ENCODE assay signal across 8 cellular contexts in genomic region chr17:47188266-47188665, GRCh38. TPM values are rescaled to one million over a fixed set of nuclear protein-coding genes. Genes with fewer than 3 reads are reported as not detected.
A peak's percentile ranks its signal among the peaks of the same experiment; 100 is the strongest.
DNase-seq lines count a peak whose midpoint lies in the region; ATAC-seq and TF ChIP-seq lines count a peak whose summit lies in the region.

No MANE protein-coding gene starts in this region.

- H2AFZ ChIP-seq in parathyroid adenoma: peak overlapping the region; percentile 95

- peak overlapping the region; percentile 89 for H3K27ac Mint-ChIP-seq in CD4-positive, alpha-beta T cell
- H3K27ac Mint-ChIP-seq in activated CD4-positive, alpha-beta memory T cell treated with anti-CD3 and anti-CD28 coated beads for 36 hours: peak overlapping the region; percentile 90

- POLR2A ChIA-PET in CD4-positive, alpha-beta T cell (lab: Charles Lee): interaction anchor here (0.6 to 6.3 kb wide), 3 partner anchors 17 to 461 kb away, joined by 3 to 68 read pairs (median 6); partner anchors contain the start of gene KPNB1
- POLR2A ChIA-PET in activated CD4-positive, alpha-beta memory T cell treated with anti-CD3 and anti-CD28 coated beads for 36 hours (lab: Charles Lee): interaction anchor here (0.8 kb wide), 1 partner anchor 13 kb away, joined by 3 read pairs; no protein-coding TSS in a partner anchor

- peaks cover 28% of the 10 kb centered on the region for H3K79me2 ChIP-seq in parathyroid adenoma

- H3K4me3 ChIP-seq in foreskin fibroblast (ENCODE audit: low read depth in 1 of 2, low read length in 2 of 2): peak overlapping the region; percentile 70 to 98
- H3K4me3 ChIP-seq in parathyroid adenoma (ENCODE audit: low read depth, low read length): peak overlapping the region; percentile 84

- H3K4me2 ChIP-seq in parathyroid adenoma (ENCODE audit: low read length): peak overlapping the region; percentile 78

- peak overlapping the region; percentile 79 for H3K27ac ChIP-seq in CD4-positive, alpha-beta T cell (ENCODE audit: low read depth, low read length)
- peak overlapping the region; percentile 86 for H3K27ac ChIP-seq in parathyroid adenoma

- H3K27me3 Mint-ChIP-seq in CD4-positive, alpha-beta T cell: no peaks in the 10 kb centered on the region
- no peaks in the 10 kb centered on the region for H3K27me3 Mint-ChIP-seq in activated CD4-positive, alpha-beta memory T cell treated with anti-CD3 and anti-CD28 coated beads for 36 hours

- H3K27me3 ChIP-seq in CD4-positive, alpha-beta T cell (ENCODE audit: control insufficient read depth, insufficient read depth, low read length): no peaks in the 10 kb centered on the region
- H3K27me3 ChIP-seq in parathyroid adenoma (ENCODE audit: control insufficient read depth, insufficient read depth, low read length): no peaks in the 10 kb centered on the region

- intact Hi-C loops in CD4-positive, alpha-beta T cell (cut with DNase I, micrococcal nuclease): no loop called here
- intact Hi-C loops in activated CD4-positive, alpha-beta memory T cell treated with anti-CD3 and anti-CD28 coated beads for 36 hours (cut with micrococcal nuclease): no loop called here

- no peak for DNase-seq in CD4-positive, alpha-beta T cell
- peak; percentile 33 for DNase-seq in HS-27A (ENCODE audit: low read depth)
- DNase-seq in activated CD4-positive, alpha-beta memory T cell treated with anti-CD3 and anti-CD28 coated beads for 36 hours: peak; percentile 35
- peak; percentile 25 to 59 for DNase-seq in foreskin fibroblast
- no peak for DNase-seq in SW480 (ENCODE audit: low spot score)

- H3K9me3 Mint-ChIP-seq in CD4-positive, alpha-beta T cell: no peaks in the 10 kb centered on the region
- H3K9me3 Mint-ChIP-seq in activated CD4-positive, alpha-beta memory T cell treated with anti-CD3 and anti-CD28 coated beads for 36 hours: no peaks in the 10 kb centered on the region

- CTCF ChIA-PET in CD4-positive, alpha-beta T cell (lab: Charles Lee): interaction anchor here (1.3 kb wide), 1 partner anchor 128 kb away, joined by 3 read pairs; no protein-coding TSS in a partner anchor
- CTCF ChIA-PET in activated CD4-positive, alpha-beta memory T cell treated with anti-CD3 and anti-CD28 coated beads for 36 hours (lab: Charles Lee): interaction anchor here (0.6 to 1.1 kb wide), 2 partner anchors 128 to 246 kb away, joined by 3 read pairs; no protein-coding TSS in a partner anchor

- no peaks in the 10 kb centered on the region for H3K9me3 ChIP-seq in CD4-positive, alpha-beta T cell (ENCODE audit: control insufficient read depth, low read length)
- no peaks in the 10 kb centered on the region for H3K9me3 ChIP-seq in parathyroid adenoma (ENCODE audit: control insufficient read depth, low read length)

- no peak for TF ChIP-seq CTCF in CD4-positive, alpha-beta T cell (IDR thresholded peaks at IDR 0.05)
- TF ChIP-seq CTCF in foreskin fibroblast (IDR thresholded peaks at IDR 0.05; ENCODE audit: low read depth, low read length): no peak
- TF ChIP-seq CTCF in parathyroid adenoma (IDR thresholded peaks at IDR 0.05): no peak

- H3K4me1 Mint-ChIP-seq in CD4-positive, alpha-beta T cell (ENCODE audit: low read depth): peaks cover 67% of the 10 kb centered on the region
- peaks cover 54% of the 10 kb centered on the region for H3K4me1 Mint-ChIP-seq in activated CD4-positive, alpha-beta memory T cell treated with anti-CD3 and anti-CD28 coated beads for 36 hours (ENCODE audit: low read depth)

- H3K4me3 Mint-ChIP-seq in CD4-positive, alpha-beta T cell: peak overlapping the region; percentile 96
- peak overlapping the region; percentile 93 for H3K4me3 Mint-ChIP-seq in activated CD4-positive, alpha-beta memory T cell treated with anti-CD3 and anti-CD28 coated beads for 36 hours

- peaks cover 3% of the 10 kb centered on the region for H3K4me1 ChIP-seq in parathyroid adenoma

- no peak for ATAC-seq in CD4-positive, alpha-beta T cell (ENCODE audit: poor library complexity)
- ATAC-seq in GM19035 (IDR thresholded peaks at IDR 0.05; ENCODE audit: unreplicated experiment): no peak
- no peak for ATAC-seq in HG02798 (IDR thresholded peaks at IDR 0.05; ENCODE audit: poor library complexity, unreplicated experiment)

- no peaks in the 10 kb centered on the region for H3K36me3 ChIP-seq in parathyroid adenoma (ENCODE audit: control insufficient read depth, insufficient read depth, low read length)

- peak overlapping the region; percentile 91 for H3K9ac ChIP-seq in parathyroid adenoma

- H3K36me3 Mint-ChIP-seq in CD4-positive, alpha-beta T cell (ENCODE audit: low read depth): peaks cover 18% of the 10 kb centered on the region
- H3K36me3 Mint-ChIP-seq in activated CD4-positive, alpha-beta memory T cell treated with anti-CD3 and anti-CD28 coated beads for 36 hours: peaks cover 6% of the 10 kb centered on the region

RNA-seq across cellular contexts. Expression of gene CDC27, which starts 0.8 kb away (rescaled TPM):
- total RNA-seq in CD4-positive, alpha-beta T cell: 10 to 100 TPM; 52.5 to 52.8 TPM
- 100 to 1,000 TPM; 113 to 133 TPM for total RNA-seq in activated CD4-positive, alpha-beta memory T cell treated with anti-CD3 and anti-CD28 coated beads for 36 hours

RNA-seq across cellular contexts. Expression of gene MYL4, which starts 20.9 kb away (rescaled TPM):
- not detected for total RNA-seq in CD4-positive, alpha-beta T cell
- not detected for total RNA-seq in activated CD4-positive, alpha-beta memory T cell treated with anti-CD3 and anti-CD28 coated beads for 36 hours

Comparison
In these comparisons a context has a peak if more than half of its experiments do, and no peak if none do; other contexts are left out.
1. DNase-seq: peak in HS-27A (single experiment), activated CD4-positive, alpha-beta memory T cell treated with anti-CD3 and anti-CD28 coated beads for 36 hours (single experiment) and foreskin fibroblast (2 of 2); none in CD4-positive, alpha-beta T cell (0 of 10) and SW480 (single experiment).